Comparison of ENCODE assay signal across 22 cellular contexts in genomic region chr5:1884638-1885475, GRCh38. TPM values are rescaled to one million over a fixed set of nuclear protein-coding genes. Genes with fewer than 3 reads are reported as not detected.
DNase-seq lines count a peak whose midpoint lies in the region; ATAC-seq and TF ChIP-seq lines count a peak whose summit lies in the region.
"Had no signal": no experiment of that assay in that cellular context is flagged by ENCODE, and none has a peak within 500 bp of the region (broad histone marks: within the 10 kb centered on the region; RNA-seq: fewer than 3 reads in every experiment).

No MANE protein-coding gene starts in this region.

- H3K79me2 ChIP-seq in Karpas-422 (ENCODE audit: low read length) = no peaks in the 10 kb centered on the region

- H3K27me3 ChIP-seq in iPS-15b (ENCODE audit: control insufficient read depth, insufficient read depth, low read length) = peaks cover 90% of the 10 kb centered on the region
- H3K27me3 ChIP-seq in Karpas-422 (ENCODE audit: low read length) = no peaks in the 10 kb centered on the region

- TF ChIP-seq POLR2A in GM18505 (IDR thresholded peaks at IDR 0.05; ENCODE audit: borderline replicate concordance, extremely low read depth, insufficient read depth, insufficient read length) = no peak

- H3K9me3 ChIP-seq in iPS-15b (ENCODE audit: control insufficient read depth, insufficient read depth, low read length) (no peaks in the 10 kb centered on the region), Karpas-422 (ENCODE audit: low read length) (no peaks in the 10 kb centered on the region)
- H3K9me3 ChIP-seq: upper lobe of left lung had no signal

- H3K9ac ChIP-seq in iPS-15b (ENCODE audit: low read depth, low read length) (no peak overlapping the region), Karpas-422 (ENCODE audit: low read length) (no peak overlapping the region)

- peaks cover 69% of the 10 kb centered on the region for H3K27me3 Mint-ChIP-seq in activated T-cell treated with anti-CD3 and anti-CD28 coated beads, Interleukin-2, amount 50 U/mL, for 24 hours
- peaks cover 91% of the 10 kb centered on the region for H3K27me3 Mint-ChIP-seq in WTC11 (ENCODE audit: low read depth)
- peaks cover 67% of the 10 kb centered on the region for H3K27me3 Mint-ChIP-seq in stimulated activated memory B cell treated with anti-CD40 and anti-IgM and Interleukin-4, amounts not matched to agents 10 μg/mL and 1 μg/mL and 100 μg/mL, for 72 hours

- CTCF ChIA-PET in WTC11 (lab: Charles Lee) = interaction anchor here (1.0 to 2.7 kb wide), 3 partner anchors 9 to 121 kb away, joined by 3 to 7 read pairs (median 4); no protein-coding TSS in a partner anchor

- H2AFZ ChIP-seq in Karpas-422 (ENCODE audit: low read length) = no peak overlapping the region

- TF ChIP-seq CTCF in WTC11 (IDR thresholded peaks at IDR 0.05) = no peak

- POLR2A ChIA-PET in WTC11 (lab: Charles Lee) = interaction anchor here (0.8 kb wide), 1 partner anchor 291 kb away, joined by 4 read pairs; no protein-coding TSS in a partner anchor

- H3K4me3 Mint-ChIP-seq in activated T-cell treated with anti-CD3 and anti-CD28 coated beads, Interleukin-2, amount 50 U/mL, for 24 hours = no peak overlapping the region
- peak overlapping the region; percentile 78 for H3K4me3 Mint-ChIP-seq in WTC11
- H3K4me3 Mint-ChIP-seq in stimulated activated memory B cell treated with anti-CD40 and anti-IgM and Interleukin-4, amounts not matched to agents 10 μg/mL and 1 μg/mL and 100 μg/mL, for 72 hours = peak overlapping the region; percentile 37

- peak overlapping the region; percentile 7 for H3K27ac Mint-ChIP-seq in activated T-cell treated with anti-CD3 and anti-CD28 coated beads, Interleukin-2, amount 50 U/mL, for 24 hours
- no peak overlapping the region for H3K27ac Mint-ChIP-seq in WTC11
- H3K27ac Mint-ChIP-seq in stimulated activated memory B cell treated with anti-CD40 and anti-IgM and Interleukin-4, amounts not matched to agents 10 μg/mL and 1 μg/mL and 100 μg/mL, for 72 hours = no peak overlapping the region
- H3K27ac Mint-ChIP-seq: activated naive CD4-positive, alpha-beta T cell treated with anti-CD3 and anti-CD28 coated beads, Interleukin-2, amount 50 U/mL, for 24 hours; CD4-positive, alpha-beta T cell; immature natural killer cell; mesothelial cell of epicardium had no signal

- H3K4me2 ChIP-seq in Karpas-422 (ENCODE audit: low read depth, low read length, poor library complexity, severe bottlenecking) = no peak overlapping the region

- no peaks in the 10 kb centered on the region for H3K9me2 ChIP-seq in Karpas-422 (replicated peaks; ENCODE audit: insufficient read depth, low read length)

- H3K36me3 ChIP-seq in iPS-15b (ENCODE audit: control insufficient read depth, insufficient read depth, low read length) = no peaks in the 10 kb centered on the region
- H3K36me3 ChIP-seq in Karpas-422 (ENCODE audit: insufficient read depth, low read length) = no peaks in the 10 kb centered on the region
- H3K36me3 ChIP-seq: upper lobe of left lung had no signal

- H3K9me3 Mint-ChIP-seq in activated T-cell treated with anti-CD3 and anti-CD28 coated beads, Interleukin-2, amount 50 U/mL, for 24 hours = no peaks in the 10 kb centered on the region
- no peaks in the 10 kb centered on the region for H3K9me3 Mint-ChIP-seq in WTC11
- H3K9me3 Mint-ChIP-seq in stimulated activated memory B cell treated with anti-CD40 and anti-IgM and Interleukin-4, amounts not matched to agents 10 μg/mL and 1 μg/mL and 100 μg/mL, for 72 hours = no peaks in the 10 kb centered on the region
- H3K9me3 Mint-ChIP-seq: activated naive CD4-positive, alpha-beta T cell treated with anti-CD3 and anti-CD28 coated beads, Interleukin-2, amount 50 U/mL, for 24 hours; CD4-positive, alpha-beta T cell; mesothelial cell of epicardium had no signal

- H3K4me3 ChIP-seq in iPS-15b (ENCODE audit: low read depth, low read length) = peak overlapping the region; percentile 27
- H3K4me3 ChIP-seq in Karpas-422 (ENCODE audit: low read length) = no peak overlapping the region
- H3K4me3 ChIP-seq: upper lobe of left lung had no signal

- H3K4me1 ChIP-seq in iPS-15b (ENCODE audit: control insufficient read depth, insufficient read depth, low read length) (peaks cover 2% of the 10 kb centered on the region), Karpas-422 (ENCODE audit: low read length) (no peaks in the 10 kb centered on the region)

- H3K27ac ChIP-seq in Karpas-422 (ENCODE audit: low read length) = no peak overlapping the region
- H3K27ac ChIP-seq: upper lobe of left lung had no signal

- H3K4me1 Mint-ChIP-seq in activated T-cell treated with anti-CD3 and anti-CD28 coated beads, Interleukin-2, amount 50 U/mL, for 24 hours (ENCODE audit: low read depth) = peaks cover 9% of the 10 kb centered on the region
- peaks cover 37% of the 10 kb centered on the region for H3K4me1 Mint-ChIP-seq in WTC11
- peaks cover 6% of the 10 kb centered on the region for H3K4me1 Mint-ChIP-seq in stimulated activated memory B cell treated with anti-CD40 and anti-IgM and Interleukin-4, amounts not matched to agents 10 μg/mL and 1 μg/mL and 100 μg/mL, for 72 hours
- H3K4me1 Mint-ChIP-seq: immature natural killer cell had no signal

- H4K20me1 ChIP-seq in Karpas-422 (ENCODE audit: insufficient read depth, low read depth, low read length) = no peaks in the 10 kb centered on the region

- ATAC-seq in WTC11 (no peak), GM18505 (IDR thresholded peaks at IDR 0.05; ENCODE audit: unreplicated experiment) (no peak)
- ATAC-seq in stimulated activated memory B cell treated with anti-CD40 and anti-IgM and Interleukin-4, amounts not matched to agents 10 μg/mL and 1 μg/mL and 100 μg/mL, for 72 hours = no peak

- DNase-seq in activated T-cell treated with anti-CD3 and anti-CD28 coated beads, Interleukin-2, amount 50 U/mL, for 24 hours = no peak
- DNase-seq in activated T-cell treated with anti-CD3 and anti-CD28 coated beads, Interleukin-2, amount 50 U/mL, for 1 hour = no peak
- DNase-seq in WTC11 (ENCODE audit: low spot score) (no peak), hippocampal formation (lab: John Stamatoyannopoulos, UW) (no peak), Karpas-422 (no peak)
- DNase-seq: caudate nucleus; CD4-positive, alpha-beta T cell; effector memory CD4-positive, alpha-beta T cell; immature natural killer cell; NCI-H774; stimulated activated CD4-positive, alpha-beta T cell treated with anti-CD3 and anti-CD28 coated beads, Interleukin-4, amount 100 ng/mL, for 24 hours; upper lobe of left lung had no signal

- H3K36me3 Mint-ChIP-seq in activated T-cell treated with anti-CD3 and anti-CD28 coated beads, Interleukin-2, amount 50 U/mL, for 24 hours (ENCODE audit: low read depth) = no peaks in the 10 kb centered on the region
- H3K36me3 Mint-ChIP-seq in WTC11 = peaks cover 6% of the 10 kb centered on the region; the same call in 1 of the 2 replicates
- H3K36me3 Mint-ChIP-seq in stimulated activated memory B cell treated with anti-CD40 and anti-IgM and Interleukin-4, amounts not matched to agents 10 μg/mL and 1 μg/mL and 100 μg/mL, for 72 hours = no peaks in the 10 kb centered on the region
- H3K36me3 Mint-ChIP-seq: activated naive CD4-positive, alpha-beta T cell treated with anti-CD3 and anti-CD28 coated beads, Interleukin-2, amount 50 U/mL, for 24 hours; immature natural killer cell; mesothelial cell of epicardium had no signal

TF ChIP-seq in WTC11, 78 proteins besides CTCF, POLR2A, EP300 and RAD21 (continues in another document):
- no peak for TF ChIP-seq HMGXB4 (CRISPR knock-in tag; IDR thresholded peaks at IDR 0.05)
- TF ChIP-seq ZNF121 (CRISPR knock-in tag; IDR thresholded peaks at IDR 0.05) = no peak
- no peak for TF ChIP-seq NR1H2 (CRISPR knock-in tag; IDR thresholded peaks at IDR 0.05)
- TF ChIP-seq ZBTB43 (CRISPR knock-in tag; IDR thresholded peaks at IDR 0.05) = no peak
- no peak for TF ChIP-seq FOXP4 (CRISPR knock-in tag; IDR thresholded peaks at IDR 0.05)

RNA-seq across cellular contexts. Expression of gene IRX4, which starts 2.1 kb away (rescaled TPM):
- 7.0 to 9.0 TPM (median 7.6 TPM) in 3 replicates for total RNA-seq in WTC11 (2021)
- total RNA-seq in Karpas-422 (2014; rRNA removed; shearing (Covaris generic); ENCODE audit: low replicate concordance) = not detected in 2 replicates
- total RNA-seq: CD4-positive, alpha-beta T cell; fibroblast of villous mesenchyme; H4; HT1080; mesothelial cell of epicardium; osteocyte; T-helper 1 cell treated with Interleukin-12 subunit alpha and Interleukin-12 subunit beta and Interleukin-4 antibody, amounts not matched to agents 30 ng/mL and 1 ng/mL, for 36 hours had no signal
